ENCODE assay signal across 15 cellular contexts in genomic region chr17:76189247-76189646, GRCh38. TPM values are rescaled to one million over a fixed set of nuclear protein-coding genes. Genes with fewer than 3 reads are reported as not detected.
DNase-seq lines count a peak whose midpoint lies in the region; ATAC-seq lines count a peak whose summit lies in the region.
"Had no signal": no experiment of that assay in that cellular context is flagged by ENCODE, and none has a peak within 500 bp of the region (broad histone marks: within the 10 kb centered on the region; RNA-seq: fewer than 3 reads in every experiment).

No MANE protein-coding gene starts in this region.

- H3K27ac Mint-ChIP-seq in activated naive CD4-positive, alpha-beta T cell treated with anti-CD3 and anti-CD28 coated beads for 36 hours: peak overlapping the region; percentile 98
- H3K27ac Mint-ChIP-seq in T-cell: peak overlapping the region; percentile 94 to 97
- H3K27ac Mint-ChIP-seq in activated naive CD8-positive, alpha-beta T cell treated with anti-CD3 and anti-CD28 coated beads, Interleukin-2, amount 50 U/mL, for 24 hours: peak overlapping the region; percentile 87
- H3K27ac Mint-ChIP-seq in stimulated activated memory B cell treated with anti-CD40 and anti-IgM and Interleukin-4, amounts not matched to agents 10 μg/mL and 1 μg/mL and 100 μg/mL, for 72 hours: peak overlapping the region; percentile 30

- no peaks in the 10 kb centered on the region for H3K9me3 Mint-ChIP-seq in activated naive CD4-positive, alpha-beta T cell treated with anti-CD3 and anti-CD28 coated beads for 36 hours
- no peaks in the 10 kb centered on the region for H3K9me3 Mint-ChIP-seq in T-cell
- no peaks in the 10 kb centered on the region for H3K9me3 Mint-ChIP-seq in activated naive CD8-positive, alpha-beta T cell treated with anti-CD3 and anti-CD28 coated beads, Interleukin-2, amount 50 U/mL, for 24 hours
- H3K9me3 Mint-ChIP-seq in stimulated activated memory B cell treated with anti-CD40 and anti-IgM and Interleukin-4, amounts not matched to agents 10 μg/mL and 1 μg/mL and 100 μg/mL, for 72 hours: no peaks in the 10 kb centered on the region
- H3K9me3 Mint-ChIP-seq: IgD-negative memory B cell had no signal

- DNase-seq in activated naive CD4-positive, alpha-beta T cell treated with anti-CD3 and anti-CD28 coated beads for 36 hours: no peak
- DNase-seq in activated naive CD4-positive, alpha-beta T cell (lab: John Stamatoyannopoulos, UW): no peak
- DNase-seq in T-cell (no peak), ACHN (no peak)
- DNase-seq in activated naive CD8-positive, alpha-beta T cell treated with anti-CD3 and anti-CD28 coated beads, Interleukin-2, amount 50 U/mL, for 24 hours: no peak
- DNase-seq: NCI-H2081, NCI-H510A, pancreas, SJCRH30 had no signal

- peaks cover 23% of the 10 kb centered on the region for H3K36me3 Mint-ChIP-seq in activated naive CD4-positive, alpha-beta T cell treated with anti-CD3 and anti-CD28 coated beads for 36 hours (ENCODE audit: low read depth)
- H3K36me3 Mint-ChIP-seq in T-cell: peaks cover 20% of the 10 kb centered on the region
- H3K36me3 Mint-ChIP-seq in activated naive CD8-positive, alpha-beta T cell treated with anti-CD3 and anti-CD28 coated beads, Interleukin-2, amount 50 U/mL, for 24 hours (ENCODE audit: low read depth): peaks cover 10% of the 10 kb centered on the region
- no peaks in the 10 kb centered on the region for H3K36me3 Mint-ChIP-seq in stimulated activated memory B cell treated with anti-CD40 and anti-IgM and Interleukin-4, amounts not matched to agents 10 μg/mL and 1 μg/mL and 100 μg/mL, for 72 hours
- H3K36me3 Mint-ChIP-seq: IgD-negative memory B cell had no signal

- peak overlapping the region; percentile 46 for H3K4me3 Mint-ChIP-seq in activated naive CD4-positive, alpha-beta T cell treated with anti-CD3 and anti-CD28 coated beads for 36 hours
- peak overlapping the region in 2 of 3 donors; percentile 55 to 75 for H3K4me3 Mint-ChIP-seq in T-cell
- peak overlapping the region; percentile 55 for H3K4me3 Mint-ChIP-seq in activated naive CD8-positive, alpha-beta T cell treated with anti-CD3 and anti-CD28 coated beads, Interleukin-2, amount 50 U/mL, for 24 hours
- no peak overlapping the region for H3K4me3 Mint-ChIP-seq in stimulated activated memory B cell treated with anti-CD40 and anti-IgM and Interleukin-4, amounts not matched to agents 10 μg/mL and 1 μg/mL and 100 μg/mL, for 72 hours

- in situ Hi-C loops in ACHN (cut with HindIII; ENCODE audit: low pct_ligation_motif_present, low pct_unique_long_range_greater_than_20kb, low sequenced_read_pairs): no loop called here

- POLR2A ChIA-PET in T-cell (lab: Charles Lee): interaction anchor here (0.5 to 1.1 kb wide), 2 partner anchors 9 to 269 kb away, joined by 4 to 5 read pairs; no protein-coding TSS in a partner anchor

- ATAC-seq in T-cell (replicated peaks in 1 of 4) (no peak), HG02970 (IDR thresholded peaks at IDR 0.05; ENCODE audit: low FRiP score, unreplicated experiment) (no peak), GM21786 (IDR thresholded peaks at IDR 0.05; ENCODE audit: unreplicated experiment) (no peak)
- no peak for ATAC-seq in activated naive CD8-positive, alpha-beta T cell treated with anti-CD3 and anti-CD28 coated beads, Interleukin-2, amount 50 U/mL, for 24 hours
- no peak for ATAC-seq in stimulated activated memory B cell treated with anti-CD40 and anti-IgM and Interleukin-4, amounts not matched to agents 10 μg/mL and 1 μg/mL and 100 μg/mL, for 72 hours
- ATAC-seq: pancreas, sciatic nerve had no signal

- H3K4me1 Mint-ChIP-seq in activated naive CD4-positive, alpha-beta T cell treated with anti-CD3 and anti-CD28 coated beads for 36 hours (ENCODE audit: low read depth): peaks cover 85% of the 10 kb centered on the region
- peaks cover 67 to 82% (median 78%) of the 10 kb centered on the region in 3 donors for H3K4me1 Mint-ChIP-seq in T-cell
- H3K4me1 Mint-ChIP-seq in activated naive CD8-positive, alpha-beta T cell treated with anti-CD3 and anti-CD28 coated beads, Interleukin-2, amount 50 U/mL, for 24 hours: peaks cover 90% of the 10 kb centered on the region
- H3K4me1 Mint-ChIP-seq in stimulated activated memory B cell treated with anti-CD40 and anti-IgM and Interleukin-4, amounts not matched to agents 10 μg/mL and 1 μg/mL and 100 μg/mL, for 72 hours: peaks cover 62% of the 10 kb centered on the region

- no peaks in the 10 kb centered on the region for H3K27me3 Mint-ChIP-seq in activated naive CD4-positive, alpha-beta T cell treated with anti-CD3 and anti-CD28 coated beads for 36 hours (ENCODE audit: low read depth)
- no peaks in the 10 kb centered on the region for H3K27me3 Mint-ChIP-seq in T-cell
- no peaks in the 10 kb centered on the region for H3K27me3 Mint-ChIP-seq in activated naive CD8-positive, alpha-beta T cell treated with anti-CD3 and anti-CD28 coated beads, Interleukin-2, amount 50 U/mL, for 24 hours
- no peaks in the 10 kb centered on the region for H3K27me3 Mint-ChIP-seq in stimulated activated memory B cell treated with anti-CD40 and anti-IgM and Interleukin-4, amounts not matched to agents 10 μg/mL and 1 μg/mL and 100 μg/mL, for 72 hours

- intact Hi-C loops in activated naive CD4-positive, alpha-beta T cell treated with anti-CD3 and anti-CD28 coated beads for 36 hours (cut with micrococcal nuclease): loop anchor here (10.0 kb wide), 1 partner anchor 284 kb away; the partner anchor contains the start of gene MRPL38

- CTCF ChIA-PET in activated naive CD4-positive, alpha-beta T cell treated with anti-CD3 and anti-CD28 coated beads for 36 hours (lab: Charles Lee): interaction anchor here (0.7 to 2.0 kb wide), 9 partner anchors 9 to 110 kb away, joined by 3 to 12 read pairs (median 4); no protein-coding TSS in a partner anchor
- CTCF ChIA-PET in T-cell (lab: Charles Lee): interaction anchor here in 1 of 2 donors (1.3 to 1.6 kb wide), 2 partner anchors 9 to 11 kb away, joined by 4 to 6 read pairs; no protein-coding TSS in a partner anchor

RNA-seq across cellular contexts. Expression of gene FOXJ1, which starts 48.2 kb away (rescaled TPM):
- under 1 TPM; 0.60 to 0.84 TPM for total RNA-seq in activated naive CD4-positive, alpha-beta T cell treated with anti-CD3 and anti-CD28 coated beads for 36 hours
- total RNA-seq in T-cell: 1 to 10 TPM in 4 of 5 donors, under 1 TPM in 1; 0.99 to 3.0 (median 1.7) TPM
- total RNA-seq: myocyte had no signal

RNA-seq across cellular contexts. Expression of gene RNF157, which starts 51.0 kb away (rescaled TPM):
- 10 to 100 TPM; 38.1 to 45.3 TPM for total RNA-seq in activated naive CD4-positive, alpha-beta T cell treated with anti-CD3 and anti-CD28 coated beads for 36 hours
- total RNA-seq in T-cell: 10 to 100 TPM; 50.7 to 66.5 (median 61.9) TPM

Comparison
In these comparisons a context has a peak if more than half of its experiments do, and no peak if none do; other contexts are left out.
1. H3K27ac Mint-ChIP-seq: peak in every context shown above with its lines; median percentile 98 in activated naive CD4-positive, alpha-beta T cell treated with anti-CD3 and anti-CD28 coated beads for 36 hours; 96 in T-cell; 87 in activated naive CD8-positive, alpha-beta T cell treated with anti-CD3 and anti-CD28 coated beads, Interleukin-2, amount 50 U/mL, for 24 hours; 30 in stimulated activated memory B cell treated with anti-CD40 and anti-IgM and Interleukin-4, amounts not matched to agents 10 μg/mL and 1 μg/mL and 100 μg/mL, for 72 hours.